Comparison of ENCODE assay signal across 22 cellular contexts in genomic region chr1:23757812-23758211, GRCh38.
"Had no signal": no experiment of that assay in that cellular context is flagged by ENCODE, and none has a peak within 500 bp of the region (broad histone marks: within the 10 kb centered on the region; RNA-seq: fewer than 3 reads in every experiment).

No MANE protein-coding gene starts in this region.

- H3K27ac ChIP-seq: colonic mucosa, coronary artery, epithelial cell of prostate, esophagus muscularis mucosa, esophagus squamous epithelium, foreskin keratinocyte, gastroesophageal sphincter had no signal

- ATAC-seq: effector memory CD8-positive, alpha-beta T cell; esophagus mucosa; foreskin keratinocyte; gastroesophageal sphincter had no signal

- H3K4me3 ChIP-seq: colonic mucosa, coronary artery, esophagus muscularis mucosa, esophagus squamous epithelium, gastroesophageal sphincter, heart left ventricle, heart right ventricle had no signal

- H3K9me3 ChIP-seq: colonic mucosa, esophagus muscularis mucosa, esophagus squamous epithelium, gastroesophageal sphincter, heart left ventricle, heart right ventricle had no signal

- H3K27me3 ChIP-seq: colonic mucosa, esophagus muscularis mucosa, esophagus squamous epithelium, foreskin keratinocyte, gastroesophageal sphincter, heart left ventricle, heart right ventricle had no signal

- H3K4me1 ChIP-seq: colonic mucosa, foreskin keratinocyte had no signal

- DNase-seq: colonic mucosa; cortex of kidney; dermis blood vessel endothelial cell; effector CD4-positive, alpha-beta T cell; effector CD8-positive, alpha-beta T cell; effector memory CD4-positive, alpha-beta T cell; effector memory CD8-positive, alpha-beta T cell; endodermal cell; erythroblast; esophagus squamous epithelium; foreskin fibroblast; foreskin keratinocyte; foreskin melanocyte; glutamatergic neuron; head of caudate nucleus; heart left ventricle; heart right ventricle had no signal
